In genomic region chr1:166166400-166166699, GRCh38 we compare ENCODE assay signal across 8 cellular contexts. TPM values are rescaled to one million over a fixed set of nuclear protein-coding genes. Genes with fewer than 3 reads are reported as not detected.
A peak's percentile ranks its signal among the peaks of the same experiment; 100 is the strongest.
DNase-seq lines count a peak whose midpoint lies in the region; ATAC-seq and TF ChIP-seq lines count a peak whose summit lies in the region.

No MANE protein-coding gene starts in this region.

- intact Hi-C loops in left ventricle myocardium superior (cut with micrococcal nuclease) = no loop called here
- intact Hi-C loops in testis (cut with DNase I; ENCODE audit: low total_unique reads) = no loop called here

- H3K9me3 ChIP-seq in testis = no peaks in the 10 kb centered on the region

- 1% methylated on average over 13 of the region's 41 CpGs; no CpG with 5 or more reads in 1 of the 2 donors for WGBS in testis, 2 donors

- no peak overlapping the region for H3K4me3 Mint-ChIP-seq in T-helper 2 cell treated with Interferon-gamma antibody and Interleukin-4, amounts not matched to agents 5 μg/mL and 100 μg/mL, for 36 hours

- TF ChIP-seq CTCF in testis (IDR thresholded peaks at IDR 0.05) = no peak

- H3K4me1 ChIP-seq in testis = peaks cover 20% of the 10 kb centered on the region

- peak overlapping the region; percentile 72 to 74 for H3K4me3 ChIP-seq in testis

- no peak overlapping the region for H3K27ac Mint-ChIP-seq in T-helper 2 cell treated with Interferon-gamma antibody and Interleukin-4, amounts not matched to agents 5 μg/mL and 100 μg/mL, for 36 hours

- no peaks in the 10 kb centered on the region for H3K9me3 Mint-ChIP-seq in T-helper 2 cell treated with Interferon-gamma antibody and Interleukin-4, amounts not matched to agents 5 μg/mL and 100 μg/mL, for 36 hours

- peaks cover 24% of the 10 kb centered on the region for H3K4me1 Mint-ChIP-seq in T-helper 2 cell treated with Interferon-gamma antibody and Interleukin-4, amounts not matched to agents 5 μg/mL and 100 μg/mL, for 36 hours (ENCODE audit: low read depth)

- H3K36me3 Mint-ChIP-seq in T-helper 2 cell treated with Interferon-gamma antibody and Interleukin-4, amounts not matched to agents 5 μg/mL and 100 μg/mL, for 36 hours (ENCODE audit: low read depth) = no peaks in the 10 kb centered on the region

- TF ChIP-seq POLR2A in testis (IDR thresholded peaks at IDR 0.05) = no peak

- peak; percentile 6 for DNase-seq in T-helper 2 cell treated with Interferon-gamma antibody and Interleukin-4, amounts not matched to agents 5 μg/mL and 100 μg/mL, for 36 hours (ENCODE audit: low spot score)
- no peak for DNase-seq in T-helper 2 cell
- peak; percentile 33 for DNase-seq in left ventricle myocardium superior
- DNase-seq in testis = no peak
- DNase-seq in kidney glomerular epithelial cell (lab: John Stamatoyannopoulos, UW) = no peak

- peak overlapping the region in 1 of 2 donors; percentile 74 for H3K27ac ChIP-seq in testis

- no peaks in the 10 kb centered on the region for H3K27me3 ChIP-seq in testis

- peaks cover 54% of the 10 kb centered on the region for H3K27me3 Mint-ChIP-seq in T-helper 2 cell treated with Interferon-gamma antibody and Interleukin-4, amounts not matched to agents 5 μg/mL and 100 μg/mL, for 36 hours (ENCODE audit: low read depth)

- ATAC-seq in HG03442 (IDR thresholded peaks at IDR 0.05; ENCODE audit: unreplicated experiment) (peak; percentile 1), left ventricle myocardium superior (no peak), GM21447 (IDR thresholded peaks at IDR 0.05; ENCODE audit: unreplicated experiment) (no peak), GM21367 (IDR thresholded peaks at IDR 0.05; ENCODE audit: unreplicated experiment) (no peak)

- H3K36me3 ChIP-seq in testis (ENCODE audit: low read depth, missing control alignments) = no peaks in the 10 kb centered on the region

RNA-seq across cellular contexts. Expression of gene FAM78B, which starts 0.5 kb away (rescaled TPM):
- total RNA-seq in left ventricle myocardium superior (3.8 TPM), testis (10 to 100 TPM; 13.9 to 19.8 TPM)
- 5.0 TPM for polyA plus RNA-seq in testis (ENCODE audit: insufficient read depth, low read depth, low replicate concordance)

Comparison
In these comparisons a context has a peak if more than half of its experiments do, and no peak if none do; other contexts are left out.
1. DNase-seq: peak in T-helper 2 cell treated with Interferon-gamma antibody and Interleukin-4, amounts not matched to agents 5 μg/mL and 100 μg/mL, for 36 hours (single experiment) and left ventricle myocardium superior (single experiment); none in T-helper 2 cell (0 of 5), testis (single experiment) and kidney glomerular epithelial cell (single experiment).